1 cellular context compared by ENCODE assay signal in the genomic region with DNA sequence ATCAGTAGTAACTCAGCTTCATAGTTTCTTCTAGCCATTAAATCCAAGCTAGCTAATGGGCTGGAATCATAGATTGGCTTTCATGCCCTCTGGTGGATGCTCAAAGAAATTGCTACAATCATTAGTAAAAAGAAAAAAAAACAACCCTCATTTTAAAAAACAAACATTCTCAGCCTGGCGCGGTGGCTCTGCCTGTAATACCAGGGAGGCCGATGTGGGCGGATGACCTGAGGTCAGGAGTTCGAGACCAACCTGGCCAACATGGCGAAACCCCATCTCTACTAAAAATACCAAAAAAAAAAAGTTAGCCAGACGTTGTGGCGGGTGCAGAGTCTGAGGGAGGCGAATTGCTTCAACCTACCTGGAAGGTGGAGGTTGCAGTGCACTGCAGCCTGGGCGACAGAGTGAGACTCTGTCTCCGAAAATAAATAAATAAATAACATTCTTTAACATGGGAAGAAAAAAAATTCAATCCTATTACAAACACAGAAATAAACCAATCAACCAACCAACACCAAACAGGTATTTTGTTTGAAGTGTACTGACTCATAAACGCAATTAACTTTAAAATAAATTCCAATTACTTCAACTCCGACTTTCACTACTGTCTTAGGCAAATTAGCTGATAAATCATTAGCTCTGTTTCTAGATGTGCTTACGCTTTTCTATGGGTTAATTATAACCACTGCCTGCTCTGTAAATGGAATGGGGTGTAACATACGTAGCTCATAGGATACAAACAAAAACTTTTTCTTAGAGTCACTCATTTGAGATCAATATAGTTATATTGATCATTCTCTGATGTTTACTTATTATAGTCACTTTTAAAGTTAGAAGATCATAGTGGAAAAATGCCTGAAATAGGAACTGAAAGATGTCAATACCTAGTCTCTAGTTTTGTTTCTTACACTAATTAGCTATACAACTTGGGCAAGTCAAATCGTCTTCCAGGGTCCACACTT.
TF ChIP-seq lines count a peak whose summit lies in the region.

No MANE protein-coding gene starts in this region.

TF ChIP-seq in HEK293, 187 proteins besides CTCF, POLR2A, EP300 and RAD21 (continued from another document and continues in another):
- TF ChIP-seq, protein P1, sequence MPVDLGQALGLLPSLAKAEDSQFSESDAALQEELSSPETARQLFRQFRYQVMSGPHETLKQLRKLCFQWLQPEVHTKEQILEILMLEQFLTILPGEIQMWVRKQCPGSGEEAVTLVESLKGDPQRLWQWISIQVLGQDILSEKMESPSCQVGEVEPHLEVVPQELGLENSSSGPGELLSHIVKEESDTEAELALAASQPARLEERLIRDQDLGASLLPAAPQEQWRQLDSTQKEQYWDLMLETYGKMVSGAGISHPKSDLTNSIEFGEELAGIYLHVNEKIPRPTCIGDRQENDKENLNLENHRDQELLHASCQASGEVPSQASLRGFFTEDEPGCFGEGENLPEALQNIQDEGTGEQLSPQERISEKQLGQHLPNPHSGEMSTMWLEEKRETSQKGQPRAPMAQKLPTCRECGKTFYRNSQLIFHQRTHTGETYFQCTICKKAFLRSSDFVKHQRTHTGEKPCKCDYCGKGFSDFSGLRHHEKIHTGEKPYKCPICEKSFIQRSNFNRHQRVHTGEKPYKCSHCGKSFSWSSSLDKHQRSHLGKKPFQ (tag by site-specific recombination; IDR thresholded peaks at IDR 0.05), result 0 out of 2 replicates have a peak, but pooled peaks have one; percentile 9
- TF ChIP-seq ZNF560 (tag by site-specific recombination; IDR thresholded peaks at IDR 0.05; ENCODE audit: borderline replicate concordance) (no peak), MEIS1 (CRISPR knock-in tag; IDR thresholded peaks at IDR 0.05; ENCODE audit: borderline replicate concordance) (no peak), ZBTB49 (tag by site-specific recombination; IDR thresholded peaks at IDR 0.05; ENCODE audit: low read depth) (no peak), ZNF121 (tag by site-specific recombination; IDR thresholded peaks at IDR 0.05) (no peak), YY1 (tag by site-specific recombination; IDR thresholded peaks at IDR 0.05) (no peak), ZNF169 (tag by site-specific recombination; IDR thresholded peaks at IDR 0.05) (no peak), GLIS2 (tag by site-specific recombination; IDR thresholded peaks at IDR 0.05) (peak; percentile 51), ZSCAN23 (tag by site-specific recombination; IDR thresholded peaks at IDR 0.05) (peak; percentile 82), ZFP37 (tag by site-specific recombination; IDR thresholded peaks at IDR 0.05) (peak; percentile 73; the same call in 1 of the 2 replicates), KLF1 (tag by site-specific recombination; IDR thresholded peaks at IDR 0.05) (peak; percentile 50; the same call in 1 of the 2 replicates), PATZ1 (tag by site-specific recombination; IDR thresholded peaks at IDR 0.05) (peak; percentile 20; the same call in 1 of the 2 replicates), BCL11A (tag by site-specific recombination; IDR thresholded peaks at IDR 0.05; ENCODE audit: low read depth) (peak; percentile 99), ZNF132 (tag by site-specific recombination; IDR thresholded peaks at IDR 0.05; ENCODE audit: borderline replicate concordance) (no peak), PRDM1 (tag by site-specific recombination; IDR thresholded peaks at IDR 0.05) (peak; percentile 37; the same call in 1 of the 2 replicates), ZNF529 (tag by site-specific recombination; IDR thresholded peaks at IDR 0.05; ENCODE audit: insufficient replicate concordance) (no peak), ZNF654 (tag by site-specific recombination; IDR thresholded peaks at IDR 0.05; ENCODE audit: low read depth) (peak; percentile 59), ZNF548 (tag by site-specific recombination; IDR thresholded peaks at IDR 0.05) (no peak), OVOL3 (tag by site-specific recombination; IDR thresholded peaks at IDR 0.05) (no peak), IKZF3 (tag by site-specific recombination; IDR thresholded peaks at IDR 0.05) (no peak), ZNF366 (tag by site-specific recombination; conservative IDR thresholded peaks at IDR 0.05) (peak; percentile 68), ZFP41 (tag by site-specific recombination; IDR thresholded peaks at IDR 0.05; ENCODE audit: borderline replicate concordance) (no peak), ZNF843 (tag by site-specific recombination; IDR thresholded peaks at IDR 0.05) (0 out of 2 replicates have a peak, but pooled peaks have one; percentile 47), ZNF629 (tag by site-specific recombination; IDR thresholded peaks at IDR 0.05) (peak; percentile 66; the same call in 1 of the 2 replicates), SP7 (tag by site-specific recombination; IDR thresholded peaks at IDR 0.05) (peak; percentile 79), EGR2 (tag by site-specific recombination; IDR thresholded peaks at IDR 0.05; ENCODE audit: low read depth) (peak; percentile 84), HIC1 (tag by site-specific recombination; IDR thresholded peaks at IDR 0.05) (peak; percentile 66; the same call in 1 of the 2 replicates), KLF16 (tag by site-specific recombination; IDR thresholded peaks at IDR 0.05) (peak; percentile 61; the same call in 1 of the 2 replicates), ZNF610 (tag by site-specific recombination; IDR thresholded peaks at IDR 0.05; ENCODE audit: borderline replicate concordance) (0 out of 2 replicates have a peak, but pooled peaks have one; percentile 37), ZNF48 (tag by site-specific recombination; IDR thresholded peaks at IDR 0.05) (no peak), SP2 (tag by site-specific recombination; IDR thresholded peaks at IDR 0.05) (0 out of 2 replicates have a peak, but pooled peaks have one; percentile 10), ZNF24 (tag by site-specific recombination; IDR thresholded peaks at IDR 0.05) (0 out of 2 replicates have a peak, but pooled peaks have one; percentile 58), ZEB2 (tag by site-specific recombination; IDR thresholded peaks at IDR 0.05) (peak; percentile 98), ZNF501 (tag by site-specific recombination; IDR thresholded peaks at IDR 0.05) (0 out of 2 replicates have a peak, but pooled peaks have one; percentile 28), ZNF626 (tag by site-specific recombination; IDR thresholded peaks at IDR 0.05) (no peak), ZNF473 (tag by site-specific recombination; IDR thresholded peaks at IDR 0.05) (no peak)
- TF ChIP-seq, protein P2, sequence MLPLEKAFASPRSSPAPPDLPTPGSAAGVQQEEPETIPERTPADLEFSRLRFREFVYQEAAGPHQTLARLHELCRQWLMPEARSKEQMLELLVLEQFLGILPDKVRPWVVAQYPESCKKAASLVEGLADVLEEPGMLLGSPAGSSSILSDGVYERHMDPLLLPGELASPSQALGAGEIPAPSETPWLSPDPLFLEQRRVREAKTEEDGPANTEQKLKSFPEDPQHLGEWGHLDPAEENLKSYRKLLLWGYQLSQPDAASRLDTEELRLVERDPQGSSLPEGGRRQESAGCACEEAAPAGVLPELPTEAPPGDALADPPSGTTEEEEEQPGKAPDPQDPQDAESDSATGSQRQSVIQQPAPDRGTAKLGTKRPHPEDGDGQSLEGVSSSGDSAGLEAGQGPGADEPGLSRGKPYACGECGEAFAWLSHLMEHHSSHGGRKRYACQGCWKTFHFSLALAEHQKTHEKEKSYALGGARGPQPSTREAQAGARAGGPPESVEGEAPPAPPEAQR (tag by site-specific recombination; IDR thresholded peaks at IDR 0.05), result no peak
- TF ChIP-seq, protein P3, sequence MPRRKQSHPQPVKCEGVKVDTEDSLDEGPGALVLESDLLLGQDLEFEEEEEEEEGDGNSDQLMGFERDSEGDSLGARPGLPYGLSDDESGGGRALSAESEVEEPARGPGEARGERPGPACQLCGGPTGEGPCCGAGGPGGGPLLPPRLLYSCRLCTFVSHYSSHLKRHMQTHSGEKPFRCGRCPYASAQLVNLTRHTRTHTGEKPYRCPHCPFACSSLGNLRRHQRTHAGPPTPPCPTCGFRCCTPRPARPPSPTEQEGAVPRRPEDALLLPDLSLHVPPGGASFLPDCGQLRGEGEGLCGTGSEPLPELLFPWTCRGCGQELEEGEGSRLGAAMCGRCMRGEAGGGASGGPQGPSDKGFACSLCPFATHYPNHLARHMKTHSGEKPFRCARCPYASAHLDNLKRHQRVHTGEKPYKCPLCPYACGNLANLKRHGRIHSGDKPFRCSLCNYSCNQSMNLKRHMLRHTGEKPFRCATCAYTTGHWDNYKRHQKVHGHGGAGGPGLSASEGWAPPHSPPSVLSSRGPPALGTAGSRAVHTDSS (tag by site-specific recombination; IDR thresholded peaks at IDR 0.05), result no peak
- TF ChIP-seq, protein P4, sequence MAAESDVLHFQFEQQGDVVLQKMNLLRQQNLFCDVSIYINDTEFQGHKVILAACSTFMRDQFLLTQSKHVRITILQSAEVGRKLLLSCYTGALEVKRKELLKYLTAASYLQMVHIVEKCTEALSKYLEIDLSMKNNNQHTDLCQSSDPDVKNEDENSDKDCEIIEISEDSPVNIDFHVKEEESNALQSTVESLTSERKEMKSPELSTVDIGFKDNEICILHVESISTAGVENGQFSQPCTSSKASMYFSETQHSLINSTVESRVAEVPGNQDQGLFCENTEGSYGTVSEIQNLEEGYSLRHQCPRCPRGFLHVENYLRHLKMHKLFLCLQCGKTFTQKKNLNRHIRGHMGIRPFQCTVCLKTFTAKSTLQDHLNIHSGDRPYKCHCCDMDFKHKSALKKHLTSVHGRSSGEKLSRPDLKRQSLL (tag by site-specific recombination; IDR thresholded peaks at IDR 0.05), result no peak
- TF ChIP-seq, protein P5, sequence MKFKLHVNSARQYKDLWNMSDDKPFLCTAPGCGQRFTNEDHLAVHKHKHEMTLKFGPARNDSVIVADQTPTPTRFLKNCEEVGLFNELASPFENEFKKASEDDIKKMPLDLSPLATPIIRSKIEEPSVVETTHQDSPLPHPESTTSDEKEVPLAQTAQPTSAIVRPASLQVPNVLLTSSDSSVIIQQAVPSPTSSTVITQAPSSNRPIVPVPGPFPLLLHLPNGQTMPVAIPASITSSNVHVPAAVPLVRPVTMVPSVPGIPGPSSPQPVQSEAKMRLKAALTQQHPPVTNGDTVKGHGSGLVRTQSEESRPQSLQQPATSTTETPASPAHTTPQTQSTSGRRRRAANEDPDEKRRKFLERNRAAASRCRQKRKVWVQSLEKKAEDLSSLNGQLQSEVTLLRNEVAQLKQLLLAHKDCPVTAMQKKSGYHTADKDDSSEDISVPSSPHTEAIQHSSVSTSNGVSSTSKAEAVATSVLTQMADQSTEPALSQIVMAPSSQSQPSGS (tag by site-specific recombination; IDR thresholded peaks at IDR 0.05; ENCODE audit: low read depth), result no peak
- TF ChIP-seq, protein P6, sequence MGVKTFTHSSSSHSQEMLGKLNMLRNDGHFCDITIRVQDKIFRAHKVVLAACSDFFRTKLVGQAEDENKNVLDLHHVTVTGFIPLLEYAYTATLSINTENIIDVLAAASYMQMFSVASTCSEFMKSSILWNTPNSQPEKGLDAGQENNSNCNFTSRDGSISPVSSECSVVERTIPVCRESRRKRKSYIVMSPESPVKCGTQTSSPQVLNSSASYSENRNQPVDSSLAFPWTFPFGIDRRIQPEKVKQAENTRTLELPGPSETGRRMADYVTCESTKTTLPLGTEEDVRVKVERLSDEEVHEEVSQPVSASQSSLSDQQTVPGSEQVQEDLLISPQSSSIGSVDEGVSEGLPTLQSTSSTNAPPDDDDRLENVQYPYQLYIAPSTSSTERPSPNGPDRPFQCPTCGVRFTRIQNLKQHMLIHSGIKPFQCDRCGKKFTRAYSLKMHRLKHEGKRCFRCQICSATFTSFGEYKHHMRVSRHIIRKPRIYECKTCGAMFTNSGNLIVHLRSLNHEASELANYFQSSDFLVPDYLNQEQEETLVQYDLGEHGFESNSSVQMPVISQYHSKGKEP (tag by site-specific recombination; IDR thresholded peaks at IDR 0.05), result no peak
- TF ChIP-seq, protein P7, sequence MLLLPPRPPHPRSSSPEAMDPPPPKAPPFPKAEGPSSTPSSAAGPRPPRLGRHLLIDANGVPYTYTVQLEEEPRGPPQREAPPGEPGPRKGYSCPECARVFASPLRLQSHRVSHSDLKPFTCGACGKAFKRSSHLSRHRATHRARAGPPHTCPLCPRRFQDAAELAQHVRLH (tag by site-specific recombination; IDR thresholded peaks at IDR 0.05), result peak; percentile 88
